In the genomic region with DNA sequence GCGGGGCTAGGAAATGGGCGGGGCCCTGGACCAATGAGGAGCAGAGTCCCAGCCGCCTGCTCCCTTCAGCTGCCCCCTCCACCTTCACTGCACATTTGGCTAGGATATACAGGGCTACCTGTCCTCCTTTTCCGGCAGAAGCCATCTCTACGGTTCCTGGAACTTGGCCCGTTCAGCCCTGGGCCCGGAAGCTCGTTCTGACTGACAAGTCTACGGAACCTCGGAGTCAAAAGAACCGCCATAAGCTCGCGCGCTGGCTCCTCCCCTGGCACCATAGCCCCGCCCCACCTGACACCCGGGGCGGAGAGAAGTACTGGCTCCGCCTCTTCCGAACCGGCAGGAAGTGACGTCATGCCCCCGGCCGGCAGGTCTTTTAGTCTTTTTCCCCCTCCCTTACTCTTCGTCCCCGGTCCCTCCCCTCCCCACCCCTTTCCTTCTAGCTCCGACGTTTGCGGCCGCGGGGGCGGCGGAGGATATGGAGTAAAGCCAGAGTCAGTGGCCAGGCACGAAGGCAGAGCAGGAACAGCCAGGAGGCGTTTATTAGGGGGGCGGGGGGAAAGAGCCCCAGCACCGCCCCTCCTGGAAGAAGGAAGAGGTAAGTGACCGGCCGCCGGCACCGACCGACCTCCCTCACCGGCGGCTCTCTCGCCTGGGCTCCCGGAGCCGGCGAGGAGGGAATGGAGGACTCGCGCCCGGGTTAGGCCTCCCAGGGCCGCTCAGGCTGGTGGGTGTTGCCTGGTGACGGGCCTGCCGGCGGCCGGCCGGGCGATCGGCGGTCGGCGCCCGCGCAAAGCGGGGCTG, we compare ENCODE assay signal across 8 cellular contexts. TPM values are rescaled to one million over a fixed set of nuclear protein-coding genes. Genes with fewer than 3 reads are reported as not detected.
DNase-seq lines count a peak whose midpoint lies in the region; ATAC-seq and TF ChIP-seq lines count a peak whose summit lies in the region.

TSS of gene DEPDC4 (minus strand) at position 278 of the 801 bp plus-strand sequence. CDS start at position 275, 3 bp downstream.
A gene with protein sequence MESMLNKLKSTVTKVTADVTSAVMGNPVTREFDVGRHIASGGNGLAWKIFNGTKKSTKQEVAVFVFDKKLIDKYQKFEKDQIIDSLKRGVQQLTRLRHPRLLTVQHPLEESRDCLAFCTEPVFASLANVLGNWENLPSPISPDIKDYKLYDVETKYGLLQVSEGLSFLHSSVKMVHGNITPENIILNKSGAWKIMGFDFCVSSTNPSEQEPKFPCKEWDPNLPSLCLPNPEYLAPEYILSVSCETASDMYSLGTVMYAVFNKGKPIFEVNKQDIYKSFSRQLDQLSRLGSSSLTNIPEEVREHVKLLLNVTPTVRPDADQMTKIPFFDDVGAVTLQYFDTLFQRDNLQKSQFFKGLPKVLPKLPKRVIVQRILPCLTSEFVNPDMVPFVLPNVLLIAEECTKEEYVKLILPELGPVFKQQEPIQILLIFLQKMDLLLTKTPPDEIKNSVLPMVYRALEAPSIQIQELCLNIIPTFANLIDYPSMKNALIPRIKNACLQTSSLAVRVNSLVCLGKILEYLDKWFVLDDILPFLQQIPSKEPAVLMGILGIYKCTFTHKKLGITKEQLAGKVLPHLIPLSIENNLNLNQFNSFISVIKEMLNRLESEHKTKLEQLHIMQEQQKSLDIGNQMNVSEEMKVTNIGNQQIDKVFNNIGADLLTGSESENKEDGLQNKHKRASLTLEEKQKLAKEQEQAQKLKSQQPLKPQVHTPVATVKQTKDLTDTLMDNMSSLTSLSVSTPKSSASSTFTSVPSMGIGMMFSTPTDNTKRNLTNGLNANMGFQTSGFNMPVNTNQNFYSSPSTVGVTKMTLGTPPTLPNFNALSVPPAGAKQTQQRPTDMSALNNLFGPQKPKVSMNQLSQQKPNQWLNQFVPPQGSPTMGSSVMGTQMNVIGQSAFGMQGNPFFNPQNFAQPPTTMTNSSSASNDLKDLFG (plus strand): TSS at position 376 of the 801 bp plus-strand sequence. CDS start 15,794 bp downstream, outside the sequence.

- H3K4me1 Mint-ChIP-seq in activated T-cell treated with anti-CD3 and anti-CD28 coated beads, Interleukin-2, amount 50 U/mL, for 72 hours (ENCODE audit: low read depth), result peaks cover 41% of the 10 kb centered on the region

- peak; percentile 94 for ATAC-seq in GM21737 (IDR thresholded peaks at IDR 0.05; ENCODE audit: unreplicated experiment)
- peak; percentile 91 to 94 for ATAC-seq in activated T-cell treated with anti-CD3 and anti-CD28 coated beads, Interleukin-2, amount 50 U/mL, for 72 hours (replicated peaks in 1 of 2)
- ATAC-seq in esophagus mucosa, result peak; percentile 98

- peaks cover 20% of the 10 kb centered on the region for H3K4me1 ChIP-seq in muscle layer of colon (ENCODE audit: insufficient read depth, low read length)

- DNase-seq in DMS79 (lab: John Stamatoyannopoulos, UW) (peak; percentile 91), KG1 (lab: John Stamatoyannopoulos, UW) (peak; percentile 90)
- DNase-seq in activated T-cell treated with anti-CD3 and anti-CD28 coated beads, Interleukin-2, amount 50 U/mL, for 72 hours, result peak; percentile 95
- peak; percentile 82 to 92 for DNase-seq in stimulated activated CD8-positive, alpha-beta memory T cell treated with anti-CD3 and anti-CD28 coated beads, Interleukin-7, amount 100 ng/mL, for 1 hour (ENCODE audit: low read depth in 2 of 2)

- H3K9me3 Mint-ChIP-seq in activated T-cell treated with anti-CD3 and anti-CD28 coated beads, Interleukin-2, amount 50 U/mL, for 72 hours, result no peaks in the 10 kb centered on the region

- peak within 1 kb of the TSS; percentile 98 for H3K27ac Mint-ChIP-seq in activated T-cell treated with anti-CD3 and anti-CD28 coated beads, Interleukin-2, amount 50 U/mL, for 72 hours

- H3K27me3 ChIP-seq in muscle layer of colon (ENCODE audit: control insufficient read depth in 1 of 2, insufficient read depth in 2 of 2, low read length in 2 of 2), result no peaks in the 10 kb centered on the region

- no peaks in the 10 kb centered on the region for H3K36me3 ChIP-seq in muscle layer of colon (ENCODE audit: insufficient read depth, low read length)

- peak within 1 kb of the TSS; percentile 98 for H3K27ac ChIP-seq in muscle layer of colon (ENCODE audit: low read depth, low read length)

- no peaks in the 10 kb centered on the region for H3K9me3 ChIP-seq in muscle layer of colon (ENCODE audit: low read length)

- H3K4me3 Mint-ChIP-seq in activated T-cell treated with anti-CD3 and anti-CD28 coated beads, Interleukin-2, amount 50 U/mL, for 72 hours, result peak within 1 kb of the TSS; percentile 99

- peak within 1 kb of the TSS; percentile 78 to 82 for H3K4me3 ChIP-seq in muscle layer of colon (ENCODE audit: low read depth in 1 of 2, low read length in 2 of 2)

- peaks cover 2% of the 10 kb centered on the region in 2 donors for H3K36me3 Mint-ChIP-seq in activated T-cell treated with anti-CD3 and anti-CD28 coated beads, Interleukin-2, amount 50 U/mL, for 72 hours (ENCODE audit: insufficient read depth in 2 of 2)

- peak within 1 kb of the TSS; percentile 85 for H3K9ac ChIP-seq in muscle layer of colon (ENCODE audit: low read length)

- no peaks in the 10 kb centered on the region for H3K27me3 Mint-ChIP-seq in activated T-cell treated with anti-CD3 and anti-CD28 coated beads, Interleukin-2, amount 50 U/mL, for 72 hours (ENCODE audit: low read depth)

TF ChIP-seq in PFSK-1, 5 proteins besides CTCF, POLR2A, EP300 and RAD21:
- TF ChIP-seq TAF1 (IDR thresholded peaks at IDR 0.05; ENCODE audit: borderline replicate concordance, insufficient read depth, low read length) (peak; percentile 65; the same call in 1 of the 2 replicates), SIN3A (IDR thresholded peaks at IDR 0.05; ENCODE audit: borderline replicate concordance, insufficient read depth, low read length) (peak; percentile 94; the same call in 1 of the 2 replicates), FOXP2 (optimal IDR thresholded peaks at IDR 0.05; ENCODE audit: borderline replicate concordance, extremely low read depth, extremely low read length, insufficient read depth) (peak; percentile 14), POLR2AphosphoS5 (IDR thresholded peaks at IDR 0.05; ENCODE audit: low read depth, low read length) (peak; percentile 67; the same call in 1 of the 2 replicates)
- TF ChIP-seq, protein P1, sequence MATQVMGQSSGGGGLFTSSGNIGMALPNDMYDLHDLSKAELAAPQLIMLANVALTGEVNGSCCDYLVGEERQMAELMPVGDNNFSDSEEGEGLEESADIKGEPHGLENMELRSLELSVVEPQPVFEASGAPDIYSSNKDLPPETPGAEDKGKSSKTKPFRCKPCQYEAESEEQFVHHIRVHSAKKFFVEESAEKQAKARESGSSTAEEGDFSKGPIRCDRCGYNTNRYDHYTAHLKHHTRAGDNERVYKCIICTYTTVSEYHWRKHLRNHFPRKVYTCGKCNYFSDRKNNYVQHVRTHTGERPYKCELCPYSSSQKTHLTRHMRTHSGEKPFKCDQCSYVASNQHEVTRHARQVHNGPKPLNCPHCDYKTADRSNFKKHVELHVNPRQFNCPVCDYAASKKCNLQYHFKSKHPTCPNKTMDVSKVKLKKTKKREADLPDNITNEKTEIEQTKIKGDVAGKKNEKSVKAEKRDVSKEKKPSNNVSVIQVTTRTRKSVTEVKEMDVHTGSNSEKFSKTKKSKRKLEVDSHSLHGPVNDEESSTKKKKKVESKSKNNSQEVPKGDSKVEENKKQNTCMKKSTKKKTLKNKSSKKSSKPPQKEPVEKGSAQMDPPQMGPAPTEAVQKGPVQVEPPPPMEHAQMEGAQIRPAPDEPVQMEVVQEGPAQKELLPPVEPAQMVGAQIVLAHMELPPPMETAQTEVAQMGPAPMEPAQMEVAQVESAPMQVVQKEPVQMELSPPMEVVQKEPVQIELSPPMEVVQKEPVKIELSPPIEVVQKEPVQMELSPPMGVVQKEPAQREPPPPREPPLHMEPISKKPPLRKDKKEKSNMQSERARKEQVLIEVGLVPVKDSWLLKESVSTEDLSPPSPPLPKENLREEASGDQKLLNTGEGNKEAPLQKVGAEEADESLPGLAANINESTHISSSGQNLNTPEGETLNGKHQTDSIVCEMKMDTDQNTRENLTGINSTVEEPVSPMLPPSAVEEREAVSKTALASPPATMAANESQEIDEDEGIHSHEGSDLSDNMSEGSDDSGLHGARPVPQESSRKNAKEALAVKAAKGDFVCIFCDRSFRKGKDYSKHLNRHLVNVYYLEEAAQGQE (IDR thresholded peaks at IDR 0.05; ENCODE audit: insufficient read depth in 1 of 2, low read depth in 2 of 2, low read length in 2 of 2), result peak in 1 of 2 experiments; percentile 71; a peak in 2 of 4 replicates

RNA-seq across cellular contexts. Expression of gene DEPDC4, which starts in this region (rescaled TPM):
- 1.5 TPM for polyA plus RNA-seq in PFSK-1 (2012; ENCODE audit: insufficient read length, low read depth)
- 1 to 10 TPM; 3.8 to 4.1 TPM for total RNA-seq in activated T-cell treated with anti-CD3 and anti-CD28 coated beads, Interleukin-2, amount 50 U/mL, for 72 hours
- total RNA-seq in esophagus mucosa, result 0.68 TPM

RNA-seq across cellular contexts. Expression of the second gene that starts in this region (rescaled TPM):
- polyA plus RNA-seq in PFSK-1 (2012; ENCODE audit: insufficient read length, low read depth), result 11.8 TPM
- 10 to 100 TPM; 36.0 to 51.3 TPM for total RNA-seq in activated T-cell treated with anti-CD3 and anti-CD28 coated beads, Interleukin-2, amount 50 U/mL, for 72 hours
- total RNA-seq in esophagus mucosa, result 29.3 TPM

Comparison
In these comparisons a context has a peak if more than half of its experiments do, and no peak if none do; other contexts are left out.
1. Peak in every context shown above with its lines: DNase-seq, ATAC-seq, H3K4me3 ChIP-seq and H3K27ac ChIP-seq.